ENCODE assay signal across 28 cellular contexts in the genomic region with DNA sequence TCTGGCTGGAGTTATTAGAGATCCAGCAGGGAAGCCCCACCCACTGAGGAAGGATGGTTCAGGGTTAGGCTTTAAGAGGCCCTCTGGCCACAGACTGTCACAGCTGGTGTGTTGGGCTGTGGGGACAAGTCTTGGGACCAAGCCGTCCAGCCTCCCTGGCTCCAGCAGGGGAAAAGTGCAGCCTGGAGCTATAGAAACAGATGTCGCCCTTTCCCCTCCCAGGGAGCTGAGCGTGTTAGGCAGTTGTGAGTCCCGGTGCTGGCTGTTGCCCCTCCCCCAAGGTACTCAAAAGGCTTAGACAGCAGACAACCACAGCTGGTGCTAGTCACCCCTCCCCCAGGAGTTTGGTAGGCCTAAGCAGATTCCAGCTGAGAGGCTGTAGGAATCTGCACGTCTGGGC.
DNase-seq lines count a peak whose midpoint lies in the region; ATAC-seq, FAIRE-seq and TF ChIP-seq lines count a peak whose summit lies in the region.
"Had no signal": no experiment of that assay in that cellular context is flagged by ENCODE, and none has a peak within 500 bp of the region (broad histone marks: within the 10 kb centered on the region; RNA-seq: fewer than 3 reads in every experiment).

No MANE protein-coding gene starts in this region.

- H3K36me3 ChIP-seq in HepG2 (replicated peaks in 1 of 2; ENCODE audit: control insufficient read depth in 1 of 2, insufficient read depth in 2 of 2, low read length in 2 of 2) (no peaks in the 10 kb centered on the region), right lobe of liver (no peaks in the 10 kb centered on the region), gastrocnemius medialis (no peaks in the 10 kb centered on the region)
- H3K36me3 ChIP-seq: BLaER1 treated with 17β-estradiol and CSF1 and Interleukin-3, amounts not matched to agents 10 nM and 100 nM; HAP-1; Peyer's patch had no signal

- H2AFZ ChIP-seq in HepG2 (ENCODE audit: low read length): no peak overlapping the region
- H2AFZ ChIP-seq: parathyroid adenoma had no signal

- intact Hi-C loops in HepG2 (cut with micrococcal nuclease; ENCODE audit: unreplicated experiment) (no loop called here), right lobe of liver (cut with DNase I) (no loop called here), gastrocnemius medialis (cut with DNase I; ENCODE audit: low total_unique reads) (no loop called here)

- H3K27ac ChIP-seq in HepG2 (ENCODE audit: extremely low read length, insufficient read depth, low read length) (no peak overlapping the region), right lobe of liver (no peak overlapping the region), gastrocnemius medialis (no peak overlapping the region)
- H3K27ac ChIP-seq: BLaER1 treated with 17β-estradiol and CSF1 and Interleukin-3, amounts not matched to agents 10 nM and 100 nM; foreskin keratinocyte; parathyroid adenoma; Peyer's patch had no signal

- no peaks in the 10 kb centered on the region; a peak in 1 of 5 replicates for H3K27me3 ChIP-seq in HepG2 (ENCODE audit: control insufficient read depth in 1 of 2, insufficient read depth in 2 of 2, low read length in 2 of 2)
- no peaks in the 10 kb centered on the region for H3K27me3 ChIP-seq in right lobe of liver
- H3K27me3 ChIP-seq in gastrocnemius medialis: no peaks in the 10 kb centered on the region
- H3K27me3 ChIP-seq: BLaER1 treated with 17β-estradiol and CSF1 and Interleukin-3, amounts not matched to agents 10 nM and 100 nM; foreskin keratinocyte; Peyer's patch had no signal

- no peak for FAIRE-seq in HepG2 (lab: Jason Lieb, UNC)
- FAIRE-seq: astrocyte, D721Med, HTR-8/SVneo had no signal

- BruUV-seq in HepG2 (replicated peaks; lab: Mats Ljungman, UMichigan): no TSS peak

- POLR2A ChIA-PET in HepG2 (lab: Yijun Ruan, JAX): no interaction called here

- CTCF ChIA-PET in HepG2 (lab: Yijun Ruan, JAX; ENCODE audit: low intra/inter-chr PET ratio, low total read pairs): no interaction called here

- H3K9me3 ChIP-seq in HepG2 (ENCODE audit: low read length): no peaks in the 10 kb centered on the region
- peaks cover 0 to 7% (median 0%) of the 10 kb centered on the region in 4 donors for H3K9me3 ChIP-seq in right lobe of liver
- H3K9me3 ChIP-seq in gastrocnemius medialis: peaks cover 0 to 7% (median 0%) of the 10 kb centered on the region in 3 donors
- H3K9me3 ChIP-seq: HAP-1 had no signal

- H3K79me2 ChIP-seq in HepG2 (ENCODE audit: insufficient read depth, low read length): no peaks in the 10 kb centered on the region
- H3K79me2 ChIP-seq: parathyroid adenoma had no signal

- in situ Hi-C loops in HepG2 (cut with HindIII; ENCODE audit: extremely low pct_ligation_motif_present, low pct_unique_long_range_greater_than_20kb): no loop called here
- in situ Hi-C loops in gastrocnemius medialis (cut with MboI; ENCODE audit: low sequenced_read_pairs in 4 of 4): no loop called here

- no peak for TF ChIP-seq POLR2A in HepG2 (IDR thresholded peaks at IDR 0.05; ENCODE audit: insufficient read depth in 1 of 2, low read depth in 2 of 2, low read length in 2 of 2)
- no peak for TF ChIP-seq POLR2A in right lobe of liver (IDR thresholded peaks at IDR 0.05)
- no peak for TF ChIP-seq POLR2A in gastrocnemius medialis (IDR thresholded peaks at IDR 0.05)

- H3K9ac ChIP-seq in HepG2 (ENCODE audit: insufficient read depth, low read depth, low read length): no peak overlapping the region
- H3K9ac ChIP-seq: BLaER1 treated with 17β-estradiol and CSF1 and Interleukin-3, amounts not matched to agents 10 nM and 100 nM; parathyroid adenoma had no signal

- no peaks in the 10 kb centered on the region for H3K4me1 ChIP-seq in HepG2 (ENCODE audit: insufficient read depth, low read length)
- no peaks in the 10 kb centered on the region for H3K4me1 ChIP-seq in right lobe of liver
- H3K4me1 ChIP-seq in gastrocnemius medialis: no peaks in the 10 kb centered on the region
- H3K4me1 ChIP-seq: BLaER1 treated with 17β-estradiol and CSF1 and Interleukin-3, amounts not matched to agents 10 nM and 100 nM; HAP-1; parathyroid adenoma; Peyer's patch had no signal

- TF ChIP-seq RAD21 in HepG2 (CRISPR knock-in tag; IDR thresholded peaks at IDR 0.05): no peak

- WGBS in HepG2 (ENCODE audit: low lambda C conversion rate): 0% methylated on average over 1 of the region's 5 CpGs
- 40% methylated on average over 1 of the region's 5 CpGs for WGBS in right lobe of liver (ENCODE audit: insufficient coverage, low coverage, low lambda C conversion rate, missing lambda C conversion rate)

- TF ChIP-seq CTCF in HepG2 (CRISPR knock-in tag; IDR thresholded peaks at IDR 0.05) (no peak), right lobe of liver (IDR thresholded peaks at IDR 0.05) (no peak), gastrocnemius medialis (IDR thresholded peaks at IDR 0.05 in 4 of 5, conservative IDR thresholded peaks at IDR 0.05 in 1 of 5) (no peak)

- no peak overlapping the region for H3K4me2 ChIP-seq in HepG2 (ENCODE audit: low read depth, low read length)
- H3K4me2 ChIP-seq: BLaER1 treated with 17β-estradiol and CSF1 and Interleukin-3, amounts not matched to agents 10 nM and 100 nM had no signal

- no peaks in the 10 kb centered on the region for H4K20me1 ChIP-seq in HepG2 (ENCODE audit: insufficient read depth, low read length)
- H4K20me1 ChIP-seq: BLaER1 treated with 17β-estradiol and CSF1 and Interleukin-3, amounts not matched to agents 10 nM and 100 nM had no signal

- DNase-seq in HepG2 (ENCODE audit: low spot score) (peak; percentile 2), right lobe of liver (no peak), SHP77 (lab: John Stamatoyannopoulos, UW) (peak; percentile 72 to 84), iPS-NIHi11 (ENCODE audit: low spot score) (peak; percentile 39), gastrocnemius medialis (no peak)
- no peak for DNase-seq in activated naive CD4-positive, alpha-beta T cell treated with anti-CD3 and anti-CD28 coated beads, Interleukin-2, amount 50 U/mL, for 16 hours
- DNase-seq: activated CD4-positive, CD25-positive, alpha-beta regulatory T cell treated with anti-CD3 and anti-CD28 coated beads, Interleukin-2, amount 50 U/mL, for 72 hours; activated CD8-positive, alpha-beta memory T cell treated with anti-CD3 and anti-CD28 coated beads for 24 hours; activated naive CD4-positive, alpha-beta T cell treated with anti-CD3 and anti-CD28 coated beads, Interleukin-2, amount 10 ng/mL, durations not matched to agents 7 days and 5 days; activated T-cell treated with anti-CD3 and anti-CD28 coated beads, Interleukin-2, amount 50 U/mL, for 72 hours; foreskin keratinocyte; GF-D8; hypothalamus; naive thymus-derived CD8-positive, alpha-beta T cell; NCI-H1092; NCI-H226; NK-92 treated with Interleukin-12 subunit alpha and Interleukin-12 subunit beta, amount 100 ng/mL, for 24 hours; Peyer's patch had no signal

- ATAC-seq in HepG2: no peak
- no peak for ATAC-seq in right lobe of liver
- ATAC-seq in gastrocnemius medialis: no peak
- no peak for ATAC-seq in HG03460 (IDR thresholded peaks at IDR 0.05; ENCODE audit: unreplicated experiment)
- no peak for ATAC-seq in GM18519 (IDR thresholded peaks at IDR 0.05; ENCODE audit: low FRiP score, unreplicated experiment)
- ATAC-seq: activated T-cell treated with anti-CD3 and anti-CD28 coated beads, Interleukin-2, amount 50 U/mL, for 72 hours; foreskin keratinocyte; naive thymus-derived CD8-positive, alpha-beta T cell; sciatic nerve; stimulated activated effector memory CD8-positive, alpha-beta T cell treated with anti-CD3 and anti-CD28 coated beads, Interleukin-12 subunit alpha, Interleukin-12 subunit beta, amount 100 ng/mL, for 72 hours had no signal

- TF ChIP-seq EP300 in HepG2 (IDR thresholded peaks at IDR 0.05; ENCODE audit: low read depth in 2 of 2, low read length in 2 of 2): no peak
- TF ChIP-seq EP300 in HepG2 (CRISPR knock-in tag; IDR thresholded peaks at IDR 0.05; ENCODE audit: borderline replicate concordance): no peak

- H3K4me3 ChIP-seq in HepG2 (replicated peaks in 1 of 3; ENCODE audit: insufficient read depth in 1 of 3, low read depth in 2 of 3, low read length in 3 of 3) (no peak overlapping the region), right lobe of liver (no peak overlapping the region), gastrocnemius medialis (no peak overlapping the region)
- H3K4me3 ChIP-seq: BLaER1 treated with 17β-estradiol and CSF1 and Interleukin-3, amounts not matched to agents 10 nM and 100 nM; HAP-1; Peyer's patch had no signal

TF ChIP-seq in HepG2, 621 proteins besides CTCF, POLR2A, EP300 and RAD21 (continues in another document):
- TF ChIP-seq ZNF737 (CRISPR knock-in tag; IDR thresholded peaks at IDR 0.05; ENCODE audit: borderline replicate concordance) (no peak), NBN (conservative IDR thresholded peaks at IDR 0.05) (no peak), ZNF138 (CRISPR knock-in tag; IDR thresholded peaks at IDR 0.05; ENCODE audit: low read depth) (no peak), HNF4G (IDR thresholded peaks at IDR 0.05; ENCODE audit: borderline replicate concordance, low read depth, low read length) (no peak), HNF4G (CRISPR knock-in tag; IDR thresholded peaks at IDR 0.05; ENCODE audit: borderline replicate concordance, low read depth) (no peak), ZNF124 (CRISPR knock-in tag; IDR thresholded peaks at IDR 0.05) (no peak), ZNF432 (CRISPR knock-in tag; IDR thresholded peaks at IDR 0.05; ENCODE audit: borderline replicate concordance) (no peak), SRY (CRISPR knock-in tag; IDR thresholded peaks at IDR 0.05) (no peak), ZFP37 (CRISPR knock-in tag; IDR thresholded peaks at IDR 0.05; ENCODE audit: borderline replicate concordance) (no peak), HNRNPL (IDR thresholded peaks at IDR 0.05; ENCODE audit: low read depth, low read length) (no peak)
- TF ChIP-seq, protein P1, sequence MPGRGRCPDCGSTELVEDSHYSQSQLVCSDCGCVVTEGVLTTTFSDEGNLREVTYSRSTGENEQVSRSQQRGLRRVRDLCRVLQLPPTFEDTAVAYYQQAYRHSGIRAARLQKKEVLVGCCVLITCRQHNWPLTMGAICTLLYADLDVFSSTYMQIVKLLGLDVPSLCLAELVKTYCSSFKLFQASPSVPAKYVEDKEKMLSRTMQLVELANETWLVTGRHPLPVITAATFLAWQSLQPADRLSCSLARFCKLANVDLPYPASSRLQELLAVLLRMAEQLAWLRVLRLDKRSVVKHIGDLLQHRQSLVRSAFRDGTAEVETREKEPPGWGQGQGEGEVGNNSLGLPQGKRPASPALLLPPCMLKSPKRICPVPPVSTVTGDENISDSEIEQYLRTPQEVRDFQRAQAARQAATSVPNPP (CRISPR knock-in tag; IDR thresholded peaks at IDR 0.05): no peak

Comparison
In these comparisons a context has a peak if more than half of its experiments do, and no peak if none do; other contexts are left out.
1. DNase-seq: peak in HepG2 (single experiment), SHP77 (2 of 2) and iPS-NIHi11 (single experiment); none in right lobe of liver (0 of 3), gastrocnemius medialis (0 of 2) and activated naive CD4-positive, alpha-beta T cell treated with anti-CD3 and anti-CD28 coated beads, Interleukin-2, amount 50 U/mL, for 16 hours (single experiment).